26 cellular contexts compared by ENCODE assay signal in genomic region chr11:84383571-84383970, GRCh38.
"Had no signal": no experiment of that assay in that cellular context is flagged by ENCODE, and none has a peak within 500 bp of the region (broad histone marks: within the 10 kb centered on the region; RNA-seq: fewer than 3 reads in every experiment).

No MANE protein-coding gene starts in this region.

- H3K79me2 ChIP-seq: hepatocyte had no signal

- H3K9me3 Mint-ChIP-seq: activated B cell treated with CpG ODN at 0.5 μM for 24 hours; activated naive CD4-positive, alpha-beta T cell treated with anti-CD3 and anti-CD28 coated beads for 36 hours; activated naive CD8-positive, alpha-beta T cell treated with anti-CD3 and anti-CD28 coated beads, Interleukin-2, amount 10 ng/mL, durations not matched to agents 7 days and 5 days; endodermal cell; stimulated activated naive CD8-positive, alpha-beta T cell treated with anti-CD3 and anti-CD28 coated beads, Interleukin-15, Interleukin-2, amounts not matched to agents 100 ng/mL and 50 ng/mL, for 24 hours had no signal

- DNase-seq: activated B cell treated with CpG ODN at 0.5 μM for 24 hours; activated CD4-positive, alpha-beta T cell treated with anti-CD3 and anti-CD28 coated beads for 36 hours; activated CD4-positive, alpha-beta T cell treated with anti-CD3 and anti-CD28 coated beads, Interleukin-2, amount 50 U/mL, for 4 hours; activated CD8-positive, alpha-beta memory T cell treated with anti-CD3 and anti-CD28 coated beads, Interleukin-2, amount 50 U/mL, for 48 hours; activated effector memory CD4-positive, alpha-beta T cell treated with Interleukin-2 at 50 U/mL for 16 hours; activated naive CD4-positive, alpha-beta T cell treated with anti-CD3 and anti-CD28 coated beads for 36 hours; activated naive CD8-positive, alpha-beta T cell treated with anti-CD3 and anti-CD28 coated beads, Interleukin-2, amount 10 ng/mL, durations not matched to agents 7 days and 5 days; activated T-cell treated with anti-CD3 and anti-CD28 coated beads, Interleukin-2, amount 50 U/mL, for 48 hours; amygdala; brain microvascular endothelial cell; central memory CD4-positive, alpha-beta T cell; colonic mucosa; endodermal cell; esophagus squamous epithelium; foreskin keratinocyte; left ventricle myocardium inferior; mammary epithelial cell; psoas muscle; stimulated activated CD4-positive, alpha-beta T cell treated with anti-CD3 and anti-CD28 coated beads, Interleukin-1b, Interleukin-23, amount 100 ng/mL, for 48 hours; T-helper 1 cell had no signal

- H3K4me2 ChIP-seq: hepatocyte had no signal

- H3K4me3 Mint-ChIP-seq: activated B cell treated with CpG ODN at 0.5 μM for 24 hours; activated CD4-positive, alpha-beta T cell treated with anti-CD3 and anti-CD28 coated beads for 36 hours; activated naive CD4-positive, alpha-beta T cell treated with anti-CD3 and anti-CD28 coated beads for 36 hours; activated naive CD8-positive, alpha-beta T cell treated with anti-CD3 and anti-CD28 coated beads, Interleukin-2, amount 10 ng/mL, durations not matched to agents 7 days and 5 days; endodermal cell; natural killer cell treated with Interleukin-12 subunit alpha and Interleukin-12 subunit beta and Interleukin-15 and Interleukin-18, amount 100 ng/mL, for 72 hours; stimulated activated naive CD8-positive, alpha-beta T cell treated with anti-CD3 and anti-CD28 coated beads, Interleukin-15, Interleukin-2, amounts not matched to agents 100 ng/mL and 50 ng/mL, for 24 hours had no signal

- H3K27ac ChIP-seq: brain microvascular endothelial cell, colonic mucosa, esophagus squamous epithelium, foreskin keratinocyte, hepatocyte, left ventricle myocardium inferior, psoas muscle, skin epidermis, tibial nerve had no signal

- H3K4me1 ChIP-seq: colonic mucosa, esophagus squamous epithelium, foreskin keratinocyte, left ventricle myocardium inferior, psoas muscle, tibial nerve had no signal

- H3K9me3 ChIP-seq: colonic mucosa, esophagus squamous epithelium, left ventricle myocardium inferior, psoas muscle, tibial nerve had no signal

- H3K27me3 ChIP-seq: brain microvascular endothelial cell, colonic mucosa, esophagus squamous epithelium, foreskin keratinocyte, hepatocyte, tibial nerve had no signal

- H3K27ac Mint-ChIP-seq: activated B cell treated with CpG ODN at 0.5 μM for 24 hours; activated CD4-positive, alpha-beta T cell treated with anti-CD3 and anti-CD28 coated beads for 36 hours; activated naive CD4-positive, alpha-beta T cell treated with anti-CD3 and anti-CD28 coated beads for 36 hours; activated naive CD8-positive, alpha-beta T cell treated with anti-CD3 and anti-CD28 coated beads, Interleukin-2, amount 10 ng/mL, durations not matched to agents 7 days and 5 days; endodermal cell; natural killer cell treated with Interleukin-12 subunit alpha and Interleukin-12 subunit beta and Interleukin-15 and Interleukin-18, amount 100 ng/mL, for 72 hours; stimulated activated naive CD8-positive, alpha-beta T cell treated with anti-CD3 and anti-CD28 coated beads, Interleukin-15, Interleukin-2, amounts not matched to agents 100 ng/mL and 50 ng/mL, for 24 hours had no signal

- H3K4me1 Mint-ChIP-seq: activated B cell treated with CpG ODN at 0.5 μM for 24 hours; activated CD4-positive, alpha-beta T cell treated with anti-CD3 and anti-CD28 coated beads for 36 hours; activated naive CD8-positive, alpha-beta T cell treated with anti-CD3 and anti-CD28 coated beads, Interleukin-2, amount 10 ng/mL, durations not matched to agents 7 days and 5 days had no signal

- H3K36me3 ChIP-seq: brain microvascular endothelial cell, colonic mucosa, esophagus squamous epithelium, left ventricle myocardium inferior, tibial nerve had no signal

- H2AFZ ChIP-seq: hepatocyte had no signal

- FAIRE-seq: urothelium cell line had no signal

- H3K36me3 Mint-ChIP-seq: activated naive CD8-positive, alpha-beta T cell treated with anti-CD3 and anti-CD28 coated beads, Interleukin-2, amount 10 ng/mL, durations not matched to agents 7 days and 5 days; natural killer cell treated with Interleukin-12 subunit alpha and Interleukin-12 subunit beta and Interleukin-15 and Interleukin-18, amount 100 ng/mL, for 72 hours had no signal

- H3K27me3 Mint-ChIP-seq: activated B cell treated with CpG ODN at 0.5 μM for 24 hours; activated CD4-positive, alpha-beta T cell treated with anti-CD3 and anti-CD28 coated beads for 36 hours; activated naive CD8-positive, alpha-beta T cell treated with anti-CD3 and anti-CD28 coated beads, Interleukin-2, amount 10 ng/mL, durations not matched to agents 7 days and 5 days; natural killer cell treated with Interleukin-12 subunit alpha and Interleukin-12 subunit beta and Interleukin-15 and Interleukin-18, amount 100 ng/mL, for 72 hours; stimulated activated naive CD8-positive, alpha-beta T cell treated with anti-CD3 and anti-CD28 coated beads, Interleukin-15, Interleukin-2, amounts not matched to agents 100 ng/mL and 50 ng/mL, for 24 hours had no signal

- H3K4me3 ChIP-seq: colonic mucosa, esophagus squamous epithelium, hepatocyte, left ventricle myocardium inferior, psoas muscle, skin epidermis, tibial nerve had no signal
